In the genomic region with DNA sequence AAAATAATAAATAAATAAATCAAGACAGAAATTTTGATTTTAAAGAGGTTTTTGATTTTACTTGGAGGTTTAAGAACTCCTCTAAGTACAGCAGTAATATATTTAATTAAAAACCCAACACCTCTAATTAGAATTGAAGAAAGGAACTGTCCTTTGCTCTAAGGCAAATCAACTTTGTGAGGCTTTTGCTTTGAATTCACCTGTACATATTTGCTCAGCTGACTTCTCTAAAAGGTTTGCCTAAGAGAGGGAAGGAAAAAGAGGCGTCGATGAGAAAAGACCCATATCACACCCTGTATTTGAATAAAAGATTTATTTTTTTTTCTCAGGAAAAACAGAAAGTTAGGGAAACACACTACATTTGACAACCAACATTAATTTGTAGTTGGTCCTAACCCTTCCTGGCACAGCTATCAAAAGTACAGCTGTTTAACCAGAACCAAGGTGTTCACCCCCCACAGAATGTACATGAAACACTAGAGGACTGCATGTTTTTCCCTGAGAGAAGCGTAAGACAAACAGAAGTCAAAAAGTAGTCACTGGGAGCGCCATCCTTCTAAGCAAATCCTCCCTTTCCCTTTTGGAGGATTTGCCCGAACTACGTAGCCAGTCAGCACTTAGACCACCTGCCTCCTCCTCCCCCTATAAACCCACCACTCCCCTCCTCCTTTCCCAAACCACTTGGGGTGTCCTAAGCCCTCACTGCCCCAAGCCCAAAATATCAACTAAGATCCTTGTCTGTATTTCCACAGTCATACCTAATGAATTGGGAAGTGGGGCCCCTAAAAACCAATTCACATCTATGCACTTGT, we compare ENCODE assay signal across 7 cellular contexts. TPM values are rescaled to one million over a fixed set of nuclear protein-coding genes. Genes with fewer than 3 reads are reported as not detected.
DNase-seq lines count a peak whose midpoint lies in the region; ATAC-seq, FAIRE-seq and TF ChIP-seq lines count a peak whose summit lies in the region.

No MANE protein-coding gene starts in this region.

- FAIRE-seq in urothelium cell line (lab: Jason Lieb, UNC), result no peak

- H3K9me3 Mint-ChIP-seq in HFFc6, result peaks cover 52% of the 10 kb centered on the region
- no peaks in the 10 kb centered on the region for H3K9me3 Mint-ChIP-seq in activated CD8-positive, alpha-beta T cell treated with anti-CD3 and anti-CD28 coated beads for 36 hours

- H3K4me3 Mint-ChIP-seq in HFFc6, result peak overlapping the region; percentile 96
- peak overlapping the region; percentile 97 for H3K4me3 Mint-ChIP-seq in activated CD8-positive, alpha-beta T cell treated with anti-CD3 and anti-CD28 coated beads for 36 hours

- CTCF ChIA-PET in activated CD8-positive, alpha-beta T cell treated with anti-CD3 and anti-CD28 coated beads for 36 hours (lab: Charles Lee), result interaction anchor here (1.6 to 15.9 kb wide), 3 partner anchors 7 to 41 kb away, joined by 4 to 237 read pairs (median 42); no protein-coding TSS in a partner anchor

- intact Hi-C loops in activated CD8-positive, alpha-beta T cell treated with anti-CD3 and anti-CD28 coated beads for 36 hours (cut with micrococcal nuclease), result loop anchor here (5.0 kb wide), 1 partner anchor 38 kb away; no protein-coding TSS in a partner anchor
- intact Hi-C loops in stomach (cut with DNase I; ENCODE audit: low total_unique reads), result no loop called here

- peak overlapping the region; percentile 96 for H3K27ac Mint-ChIP-seq in HFFc6
- H3K27ac Mint-ChIP-seq in activated CD8-positive, alpha-beta T cell treated with anti-CD3 and anti-CD28 coated beads for 36 hours, result peak overlapping the region; percentile 95

- H3K9ac ChIP-seq in iPS-15b (ENCODE audit: low read depth, low read length), result no peak overlapping the region

- peaks cover 25% of the 10 kb centered on the region for H3K4me1 ChIP-seq in iPS-15b (ENCODE audit: control insufficient read depth, insufficient read depth, low read length)
- H3K4me1 ChIP-seq in stomach, result peaks cover 62 to 69% (median 66%) of the 10 kb centered on the region in 4 donors

- TF ChIP-seq POLR2A in stomach (IDR thresholded peaks at IDR 0.05), result no peak

- in situ Hi-C loops in G401 (cut with HindIII; ENCODE audit: low sequenced_read_pairs), result no loop called here

- no peaks in the 10 kb centered on the region for H3K27me3 ChIP-seq in iPS-15b (ENCODE audit: control insufficient read depth, insufficient read depth, low read length)
- H3K27me3 ChIP-seq in stomach, result no peaks in the 10 kb centered on the region

- H3K36me3 ChIP-seq in iPS-15b (ENCODE audit: control insufficient read depth, insufficient read depth, low read length) (peaks cover 42% of the 10 kb centered on the region), stomach (peaks cover 60 to 81% (median 73%) of the 10 kb centered on the region in 4 donors)

- peak overlapping the region; percentile 82 to 100 (median 100) for H3K27ac ChIP-seq in stomach

- DNase-seq in HFFc6 (no peak), stomach (no peak), NCI-H1092 (lab: John Stamatoyannopoulos, UW) (no peak), G401 (ENCODE audit: low spot score) (no peak), urothelium cell line (ENCODE audit: low spot score) (no peak)
- DNase-seq in activated CD8-positive, alpha-beta T cell treated with anti-CD3 and anti-CD28 coated beads for 36 hours, result no peak

- POLR2A ChIA-PET in activated CD8-positive, alpha-beta T cell treated with anti-CD3 and anti-CD28 coated beads for 36 hours (lab: Charles Lee), result interaction anchor here (0.6 to 24.5 kb wide), 4 partner anchors 10 to 166 kb away, joined by 3 to 678 read pairs (median 272); partner anchors contain the start of gene ENSA

- H3K27me3 Mint-ChIP-seq in HFFc6 (ENCODE audit: insufficient read depth), result peaks cover 94% of the 10 kb centered on the region
- no peaks in the 10 kb centered on the region for H3K27me3 Mint-ChIP-seq in activated CD8-positive, alpha-beta T cell treated with anti-CD3 and anti-CD28 coated beads for 36 hours

- H3K4me1 Mint-ChIP-seq in HFFc6 (ENCODE audit: low read depth), result peaks cover 61% of the 10 kb centered on the region
- peaks cover 56% of the 10 kb centered on the region for H3K4me1 Mint-ChIP-seq in activated CD8-positive, alpha-beta T cell treated with anti-CD3 and anti-CD28 coated beads for 36 hours (ENCODE audit: low read depth)

- H3K4me3 ChIP-seq in iPS-15b (ENCODE audit: low read depth, low read length) (peak overlapping the region; percentile 99), stomach (peak overlapping the region; percentile 74 to 99 (median 88))

- peaks cover 88% of the 10 kb centered on the region for H3K36me3 Mint-ChIP-seq in HFFc6 (ENCODE audit: low read depth)
- peaks cover 90% of the 10 kb centered on the region for H3K36me3 Mint-ChIP-seq in activated CD8-positive, alpha-beta T cell treated with anti-CD3 and anti-CD28 coated beads for 36 hours (ENCODE audit: low read depth)

- ATAC-seq in activated CD8-positive, alpha-beta T cell treated with anti-CD3 and anti-CD28 coated beads for 36 hours, result no peak

- WGBS in stomach, 5 donors, result 22 to 37% (median 27%) methylated on average over 6 of the region's 6 CpGs

- H3K9me3 ChIP-seq in iPS-15b (ENCODE audit: control insufficient read depth, insufficient read depth, low read length), result no peaks in the 10 kb centered on the region
- H3K9me3 ChIP-seq in stomach, result no peaks in the 10 kb centered on the region

- TF ChIP-seq EP300 in stomach (IDR thresholded peaks at IDR 0.05), result no peak

- no peak for TF ChIP-seq CTCF in HFFc6 (IDR thresholded peaks at IDR 0.05)
- TF ChIP-seq CTCF in activated CD8-positive, alpha-beta T cell treated with anti-CD3 and anti-CD28 coated beads for 36 hours (IDR thresholded peaks at IDR 0.05), result no peak
- TF ChIP-seq CTCF in stomach (IDR thresholded peaks at IDR 0.05), result no peak

RNA-seq across cellular contexts. Expression of gene MCL1, which starts 4.9 kb away (rescaled TPM):
- 100 to 1,000 TPM; 155 to 170 (median 164) TPM for total RNA-seq in HFFc6 (2021; fragmentation: NEBNext Ultra II Directional; extraction: Animal tissue kit (Norgen Biotek cat#: 25700))
- total RNA-seq in activated CD8-positive, alpha-beta T cell treated with anti-CD3 and anti-CD28 coated beads for 36 hours, result 100 to 1,000 TPM; 207 TPM
- total RNA-seq in stomach, result 100 to 1,000 TPM in 4 of 5 donors, 10 to 100 TPM in 1; 87.5 to 330 (median 142) TPM
- polyA plus RNA-seq in stomach, result 100 to 1,000 TPM in 2 of 3 donors, 10 to 100 TPM in 1; 77.7 to 127 (median 115) TPM
- total RNA-seq in G401 (2014; rRNA removed; shearing (Covaris generic)), result 112 and 129 TPM in 2 replicates

RNA-seq across cellular contexts. Expression of gene ADAMTSL4, which starts 25.3 kb away (rescaled TPM):
- 10 to 100 TPM; 33.7 to 61.2 (median 38.2) TPM for total RNA-seq in HFFc6 (2021; fragmentation: NEBNext Ultra II Directional; extraction: Animal tissue kit (Norgen Biotek cat#: 25700))
- total RNA-seq in activated CD8-positive, alpha-beta T cell treated with anti-CD3 and anti-CD28 coated beads for 36 hours, result under 1 TPM; 0.11 to 0.20 TPM
- 10 to 100 TPM in 3 of 5 donors, 1 to 10 TPM in 2; 4.9 to 32.3 (median 11.7) TPM for total RNA-seq in stomach
- 10 to 100 TPM in 1 of 3 donors, 1 to 10 TPM in 2; 7.5 to 54.2 (median 8.7) TPM for polyA plus RNA-seq in stomach
- 20.0 and 22.9 TPM in 2 replicates for total RNA-seq in G401 (2014; rRNA removed; shearing (Covaris generic))

RNA-seq across cellular contexts. Expression of gene ENSA, which starts 54.9 kb away (rescaled TPM):
- total RNA-seq in HFFc6 (2021; fragmentation: NEBNext Ultra II Directional; extraction: Animal tissue kit (Norgen Biotek cat#: 25700)), result 100 to 1,000 TPM; 111 to 124 (median 119) TPM
- total RNA-seq in activated CD8-positive, alpha-beta T cell treated with anti-CD3 and anti-CD28 coated beads for 36 hours, result 100 to 1,000 TPM; 177 to 182 TPM
- 100 to 1,000 TPM; 106 to 349 (median 133) TPM for total RNA-seq in stomach
- 100 to 1,000 TPM; 119 to 207 (median 150) TPM for polyA plus RNA-seq in stomach
- total RNA-seq in G401 (2014; rRNA removed; shearing (Covaris generic)), result 219 and 372 TPM in 2 replicates

RNA-seq across cellular contexts. Expression of gene FALEC, which starts 58.9 kb away (rescaled TPM):
- total RNA-seq in HFFc6 (2021; fragmentation: NEBNext Ultra II Directional; extraction: Animal tissue kit (Norgen Biotek cat#: 25700)), result under 1 TPM in 2 of 6 experiments, not detected in 4; 0.43 to 0.59 TPM
- not detected for total RNA-seq in activated CD8-positive, alpha-beta T cell treated with anti-CD3 and anti-CD28 coated beads for 36 hours
- not detected for total RNA-seq in stomach
- polyA plus RNA-seq in stomach, result under 1 TPM in 1 of 3 donors, not detected in 2; 0.93 TPM
- total RNA-seq in G401 (2014; rRNA removed; shearing (Covaris generic)), result 2.2 TPM in 1 of 2 replicates, not detected in the other

Comparison
In these comparisons a context has a peak if more than half of its experiments do, and no peak if none do; other contexts are left out.
1. RNA of gene ADAMTSL4, which starts 25.3 kb away (total RNA-seq): 33.7 to 61.2 TPM in HFFc6, 20.0 to 22.9 TPM in G401 and 4.9 to 32.3 TPM in stomach; 0.11 to 0.20 TPM in activated CD8-positive, alpha-beta T cell treated with anti-CD3 and anti-CD28 coated beads for 36 hours; every median in the first group is over 4 times any median in the second.